In the genomic region with DNA sequence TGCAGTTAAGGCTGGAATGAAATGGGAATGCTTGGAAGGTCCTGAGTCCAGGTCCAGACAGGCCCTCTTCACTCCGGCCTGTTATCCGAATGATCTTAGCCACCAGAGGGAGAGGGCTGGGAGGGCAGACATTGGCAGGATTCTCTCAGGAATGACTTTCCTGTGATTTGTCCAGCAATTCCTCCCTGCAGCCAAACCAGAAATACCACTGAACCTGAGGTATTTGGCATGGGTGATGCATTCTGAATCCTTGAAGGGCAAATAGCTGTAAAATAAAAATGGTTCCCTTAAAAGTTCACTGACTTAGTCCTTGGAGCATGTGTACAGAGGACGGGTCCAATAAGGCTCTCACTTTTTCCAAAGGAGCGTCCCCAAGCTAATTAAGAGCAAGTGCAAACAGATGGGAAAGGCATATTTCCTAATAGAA, we compare ENCODE assay signal across 10 cellular contexts.
DNase-seq lines count a peak whose midpoint lies in the region; ATAC-seq, FAIRE-seq and TF ChIP-seq lines count a peak whose summit lies in the region.
"Had no signal": no experiment of that assay in that cellular context is flagged by ENCODE, and none has a peak within 500 bp of the region (broad histone marks: within the 10 kb centered on the region; RNA-seq: fewer than 3 reads in every experiment).

No MANE protein-coding gene starts in this region.

- intact Hi-C loops in tibial artery (cut with DNase I; ENCODE audit: low total_unique reads), result no loop called here
- intact Hi-C loops in right lobe of liver (cut with DNase I), result no loop called here

- TF ChIP-seq CTCF in tibial artery (IDR thresholded peaks at IDR 0.05), result peak; percentile 10 to 23
- no peak for TF ChIP-seq CTCF in right lobe of liver (IDR thresholded peaks at IDR 0.05)

- H3K27ac ChIP-seq in GM23248 (peak overlapping the region; percentile 69), tibial artery (peak overlapping the region; percentile 69 to 78), right lobe of liver (no peak overlapping the region)

- no peaks in the 10 kb centered on the region for H3K27me3 ChIP-seq in GM23248 (replicated peaks; ENCODE audit: insufficient read depth)
- no peaks in the 10 kb centered on the region for H3K27me3 ChIP-seq in tibial artery
- H3K27me3 ChIP-seq in right lobe of liver, result no peaks in the 10 kb centered on the region

- no peaks in the 10 kb centered on the region for H3K9me2 ChIP-seq in GM23248 (ENCODE audit: insufficient read depth)

- no peaks in the 10 kb centered on the region for H3K79me2 ChIP-seq in GM23248 (ENCODE audit: insufficient read depth)

- TF ChIP-seq POLR2A in right lobe of liver (IDR thresholded peaks at IDR 0.05), result no peak

- H3K4me3 ChIP-seq in GM23248, result peak overlapping the region; percentile 36
- peak overlapping the region in 1 of 2 donors; percentile 18 for H3K4me3 ChIP-seq in tibial artery
- H3K4me3 ChIP-seq in right lobe of liver, result no peak overlapping the region

- in situ Hi-C loops in GM23248 (cut with MboI), result no loop called here

- no peaks in the 10 kb centered on the region for H3K36me3 ChIP-seq in GM23248 (ENCODE audit: low read depth)
- no peaks in the 10 kb centered on the region for H3K36me3 ChIP-seq in tibial artery
- H3K36me3 ChIP-seq in right lobe of liver, result no peaks in the 10 kb centered on the region

- peaks cover 40% of the 10 kb centered on the region for H3F3A ChIP-seq in GM23248 (ENCODE audit: insufficient read depth)

- no peaks in the 10 kb centered on the region for H3K9me3 ChIP-seq in GM23248 (ENCODE audit: low read depth)
- H3K9me3 ChIP-seq in tibial artery, result peaks cover 0 to 11% (median 10%) of the 10 kb centered on the region in 3 donors
- H3K9me3 ChIP-seq in right lobe of liver, result no peaks in the 10 kb centered on the region

- FAIRE-seq in frontal cortex (lab: Jason Lieb, UNC), result no peak

- peaks cover 44% of the 10 kb centered on the region for H3K4me1 ChIP-seq in GM23248 (ENCODE audit: insufficient read depth)
- peaks cover 0 to 60% (median 39%) of the 10 kb centered on the region in 4 donors for H3K4me1 ChIP-seq in tibial artery
- peaks cover 0 to 9% (median 0%) of the 10 kb centered on the region in 4 donors for H3K4me1 ChIP-seq in right lobe of liver

- DNase-seq in GM23248 (peak; percentile 94), astrocyte of the hippocampus (ENCODE audit: low read depth, low spot score) (peak; percentile 95), islet precursor cell (peak; percentile 75), tibial artery (no peak), right lobe of liver (no peak), frontal cortex (ENCODE audit: low spot score in 2 of 2) (no peak)
- no peak for DNase-seq in stimulated activated CD4-positive, alpha-beta T cell treated with anti-CD3 and anti-CD28 coated beads, Interleukin-15, amount 100 ng/mL, for 24 hours
- DNase-seq: activated CD8-positive, alpha-beta memory T cell treated with anti-CD3 and anti-CD28 coated beads, Interleukin-2, amount 10 ng/mL, durations not matched to agents 7 days and 5 days; SHP77 treated with DMSO at 0.1 percent for 48 hours had no signal

- peak overlapping the region; percentile 41 for H3K9ac ChIP-seq in GM23248

- H3K4me2 ChIP-seq in GM23248 (ENCODE audit: unreplicated experiment), result peak overlapping the region; percentile 68

- no peaks in the 10 kb centered on the region for H4K20me1 ChIP-seq in GM23248 (ENCODE audit: insufficient read depth)

- ATAC-seq in right lobe of liver, result no peak
- ATAC-seq: activated CD8-positive, alpha-beta memory T cell treated with anti-CD3 and anti-CD28 coated beads, Interleukin-2, amount 10 ng/mL, durations not matched to agents 7 days and 5 days; activated naive CD4-positive, alpha-beta T cell treated with anti-CD3 and anti-CD28 coated beads, Interleukin-2, amount 50 U/mL, for 72 hours had no signal

- 6 to 9% methylated on average over 4 of the region's 4 CpGs for WGBS in GM23248 (ENCODE audit: low coverage in 1 of 2, low lambda C conversion rate in 2 of 2, missing lambda C conversion rate in 2 of 2), 2 experiments
- WGBS in right lobe of liver (ENCODE audit: insufficient coverage, low coverage, low lambda C conversion rate, missing lambda C conversion rate), result 51% methylated on average over 2 of the region's 4 CpGs

- peak overlapping the region; percentile 62 for H2AFZ ChIP-seq in GM23248

Comparison
In these comparisons a context has a peak if more than half of its experiments do, and no peak if none do; other contexts are left out.
1. DNase-seq: peak in GM23248 (single experiment), astrocyte of the hippocampus (single experiment) and islet precursor cell (single experiment); none in tibial artery (0 of 2), right lobe of liver (0 of 3), frontal cortex (0 of 2) and stimulated activated CD4-positive, alpha-beta T cell treated with anti-CD3 and anti-CD28 coated beads, Interleukin-15, amount 100 ng/mL, for 24 hours (single experiment).
2. H3K27ac ChIP-seq: peak in GM23248 (single experiment) and tibial artery (2 of 2); none in right lobe of liver (0 of 3).
3. CTCF ChIP-seq: peak in tibial artery (2 of 2); none in right lobe of liver (0 of 4).